ENCODE assay signal across 1 cellular context in the genomic region with DNA sequence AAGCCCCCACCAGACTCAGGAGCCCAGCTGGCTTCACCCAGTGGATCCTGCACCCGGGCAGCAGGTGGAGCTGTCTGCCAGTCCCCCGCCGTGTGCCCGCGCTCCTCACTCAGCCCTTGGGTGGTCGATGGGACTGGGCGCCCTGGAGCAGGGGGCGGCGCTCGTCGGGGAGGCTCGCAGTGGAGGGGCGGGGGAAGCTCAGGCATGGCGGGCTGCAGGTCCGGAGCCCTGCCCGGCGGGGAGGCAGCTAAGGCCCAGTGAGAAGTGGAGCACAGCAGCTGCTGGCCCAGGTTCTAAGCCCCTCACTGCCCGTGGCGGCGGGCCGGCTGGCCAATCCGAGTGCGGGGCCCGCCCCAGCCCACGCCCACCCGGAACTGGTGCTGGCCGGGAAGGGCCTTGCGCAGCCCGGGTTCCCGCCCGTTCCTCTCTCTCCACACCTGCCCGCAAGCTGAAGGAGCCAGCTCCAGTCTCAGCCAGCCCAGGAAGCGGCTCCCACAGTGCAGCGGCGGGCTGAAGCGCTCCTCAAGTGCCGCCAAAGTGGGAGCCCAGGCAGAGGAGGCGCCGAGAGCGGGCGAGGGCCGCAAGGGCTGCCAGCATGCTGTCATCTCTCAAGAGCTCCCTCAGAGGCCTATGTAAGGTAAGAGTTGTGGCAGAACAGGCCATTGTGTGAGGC.
A peak's percentile ranks its signal among the peaks of the same experiment; 100 is the strongest.
TF ChIP-seq lines count a peak whose summit lies in the region.

No MANE protein-coding gene starts in this region.

TF ChIP-seq in WTC11, 78 proteins besides CTCF, POLR2A, EP300 and RAD21 (continued from another document):
- TF ChIP-seq, protein P1, sequence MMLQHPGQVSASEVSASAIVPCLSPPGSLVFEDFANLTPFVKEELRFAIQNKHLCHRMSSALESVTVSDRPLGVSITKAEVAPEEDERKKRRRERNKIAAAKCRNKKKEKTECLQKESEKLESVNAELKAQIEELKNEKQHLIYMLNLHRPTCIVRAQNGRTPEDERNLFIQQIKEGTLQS (CRISPR knock-in tag; conservative IDR thresholded peaks at IDR 0.05), result no peak
- TF ChIP-seq, protein P2, sequence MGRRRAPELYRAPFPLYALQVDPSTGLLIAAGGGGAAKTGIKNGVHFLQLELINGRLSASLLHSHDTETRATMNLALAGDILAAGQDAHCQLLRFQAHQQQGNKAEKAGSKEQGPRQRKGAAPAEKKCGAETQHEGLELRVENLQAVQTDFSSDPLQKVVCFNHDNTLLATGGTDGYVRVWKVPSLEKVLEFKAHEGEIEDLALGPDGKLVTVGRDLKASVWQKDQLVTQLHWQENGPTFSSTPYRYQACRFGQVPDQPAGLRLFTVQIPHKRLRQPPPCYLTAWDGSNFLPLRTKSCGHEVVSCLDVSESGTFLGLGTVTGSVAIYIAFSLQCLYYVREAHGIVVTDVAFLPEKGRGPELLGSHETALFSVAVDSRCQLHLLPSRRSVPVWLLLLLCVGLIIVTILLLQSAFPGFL (CRISPR knock-in tag; IDR thresholded peaks at IDR 0.05; ENCODE audit: borderline replicate concordance), result no peak
- TF ChIP-seq, protein P3, sequence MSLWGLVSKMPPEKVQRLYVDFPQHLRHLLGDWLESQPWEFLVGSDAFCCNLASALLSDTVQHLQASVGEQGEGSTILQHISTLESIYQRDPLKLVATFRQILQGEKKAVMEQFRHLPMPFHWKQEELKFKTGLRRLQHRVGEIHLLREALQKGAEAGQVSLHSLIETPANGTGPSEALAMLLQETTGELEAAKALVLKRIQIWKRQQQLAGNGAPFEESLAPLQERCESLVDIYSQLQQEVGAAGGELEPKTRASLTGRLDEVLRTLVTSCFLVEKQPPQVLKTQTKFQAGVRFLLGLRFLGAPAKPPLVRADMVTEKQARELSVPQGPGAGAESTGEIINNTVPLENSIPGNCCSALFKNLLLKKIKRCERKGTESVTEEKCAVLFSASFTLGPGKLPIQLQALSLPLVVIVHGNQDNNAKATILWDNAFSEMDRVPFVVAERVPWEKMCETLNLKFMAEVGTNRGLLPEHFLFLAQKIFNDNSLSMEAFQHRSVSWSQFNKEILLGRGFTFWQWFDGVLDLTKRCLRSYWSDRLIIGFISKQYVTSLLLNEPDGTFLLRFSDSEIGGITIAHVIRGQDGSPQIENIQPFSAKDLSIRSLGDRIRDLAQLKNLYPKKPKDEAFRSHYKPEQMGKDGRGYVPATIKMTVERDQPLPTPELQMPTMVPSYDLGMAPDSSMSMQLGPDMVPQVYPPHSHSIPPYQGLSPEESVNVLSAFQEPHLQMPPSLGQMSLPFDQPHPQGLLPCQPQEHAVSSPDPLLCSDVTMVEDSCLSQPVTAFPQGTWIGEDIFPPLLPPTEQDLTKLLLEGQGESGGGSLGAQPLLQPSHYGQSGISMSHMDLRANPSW (CRISPR knock-in tag; conservative IDR thresholded peaks at IDR 0.05; ENCODE audit: low read depth), result no peak; the same call in 1 of the 2 replicates
- peak; percentile 79 for TF ChIP-seq ESRRA (CRISPR knock-in tag; IDR thresholded peaks at IDR 0.05; ENCODE audit: borderline replicate concordance)
- TF ChIP-seq, protein P4, sequence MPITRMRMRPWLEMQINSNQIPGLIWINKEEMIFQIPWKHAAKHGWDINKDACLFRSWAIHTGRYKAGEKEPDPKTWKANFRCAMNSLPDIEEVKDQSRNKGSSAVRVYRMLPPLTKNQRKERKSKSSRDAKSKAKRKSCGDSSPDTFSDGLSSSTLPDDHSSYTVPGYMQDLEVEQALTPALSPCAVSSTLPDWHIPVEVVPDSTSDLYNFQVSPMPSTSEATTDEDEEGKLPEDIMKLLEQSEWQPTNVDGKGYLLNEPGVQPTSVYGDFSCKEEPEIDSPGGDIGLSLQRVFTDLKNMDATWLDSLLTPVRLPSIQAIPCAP (CRISPR knock-in tag; IDR thresholded peaks at IDR 0.05), result no peak
- TF ChIP-seq, protein P5, sequence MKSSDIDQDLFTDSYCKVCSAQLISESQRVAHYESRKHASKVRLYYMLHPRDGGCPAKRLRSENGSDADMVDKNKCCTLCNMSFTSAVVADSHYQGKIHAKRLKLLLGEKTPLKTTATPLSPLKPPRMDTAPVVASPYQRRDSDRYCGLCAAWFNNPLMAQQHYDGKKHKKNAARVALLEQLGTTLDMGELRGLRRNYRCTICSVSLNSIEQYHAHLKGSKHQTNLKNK (CRISPR knock-in tag; IDR thresholded peaks at IDR 0.05), result no peak
- TF ChIP-seq, protein P6, sequence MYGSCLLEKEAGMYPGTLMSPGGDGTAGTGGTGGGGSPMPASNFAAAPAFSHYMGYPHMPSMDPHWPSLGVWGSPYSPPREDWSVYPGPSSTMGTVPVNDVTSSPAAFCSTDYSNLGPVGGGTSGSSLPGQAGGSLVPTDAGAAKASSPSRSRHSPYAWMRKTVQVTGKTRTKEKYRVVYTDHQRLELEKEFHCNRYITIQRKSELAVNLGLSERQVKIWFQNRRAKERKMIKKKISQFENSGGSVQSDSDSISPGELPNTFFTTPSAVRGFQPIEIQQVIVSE (CRISPR knock-in tag; IDR thresholded peaks at IDR 0.05; ENCODE audit: borderline replicate concordance), result no peak
- no peak for TF ChIP-seq FOXJ3 (CRISPR knock-in tag; IDR thresholded peaks at IDR 0.05; ENCODE audit: borderline replicate concordance)
- TF ChIP-seq, protein P7, sequence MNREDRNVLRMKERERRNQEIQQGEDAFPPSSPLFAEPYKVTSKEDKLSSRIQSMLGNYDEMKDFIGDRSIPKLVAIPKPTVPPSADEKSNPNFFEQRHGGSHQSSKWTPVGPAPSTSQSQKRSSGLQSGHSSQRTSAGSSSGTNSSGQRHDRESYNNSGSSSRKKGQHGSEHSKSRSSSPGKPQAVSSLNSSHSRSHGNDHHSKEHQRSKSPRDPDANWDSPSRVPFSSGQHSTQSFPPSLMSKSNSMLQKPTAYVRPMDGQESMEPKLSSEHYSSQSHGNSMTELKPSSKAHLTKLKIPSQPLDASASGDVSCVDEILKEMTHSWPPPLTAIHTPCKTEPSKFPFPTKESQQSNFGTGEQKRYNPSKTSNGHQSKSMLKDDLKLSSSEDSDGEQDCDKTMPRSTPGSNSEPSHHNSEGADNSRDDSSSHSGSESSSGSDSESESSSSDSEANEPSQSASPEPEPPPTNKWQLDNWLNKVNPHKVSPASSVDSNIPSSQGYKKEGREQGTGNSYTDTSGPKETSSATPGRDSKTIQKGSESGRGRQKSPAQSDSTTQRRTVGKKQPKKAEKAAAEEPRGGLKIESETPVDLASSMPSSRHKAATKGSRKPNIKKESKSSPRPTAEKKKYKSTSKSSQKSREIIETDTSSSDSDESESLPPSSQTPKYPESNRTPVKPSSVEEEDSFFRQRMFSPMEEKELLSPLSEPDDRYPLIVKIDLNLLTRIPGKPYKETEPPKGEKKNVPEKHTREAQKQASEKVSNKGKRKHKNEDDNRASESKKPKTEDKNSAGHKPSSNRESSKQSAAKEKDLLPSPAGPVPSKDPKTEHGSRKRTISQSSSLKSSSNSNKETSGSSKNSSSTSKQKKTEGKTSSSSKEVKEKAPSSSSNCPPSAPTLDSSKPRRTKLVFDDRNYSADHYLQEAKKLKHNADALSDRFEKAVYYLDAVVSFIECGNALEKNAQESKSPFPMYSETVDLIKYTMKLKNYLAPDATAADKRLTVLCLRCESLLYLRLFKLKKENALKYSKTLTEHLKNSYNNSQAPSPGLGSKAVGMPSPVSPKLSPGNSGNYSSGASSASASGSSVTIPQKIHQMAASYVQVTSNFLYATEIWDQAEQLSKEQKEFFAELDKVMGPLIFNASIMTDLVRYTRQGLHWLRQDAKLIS (CRISPR knock-in tag; IDR thresholded peaks at IDR 0.05; ENCODE audit: borderline replicate concordance), result no peak
- TF ChIP-seq ZNF121 (CRISPR knock-in tag; IDR thresholded peaks at IDR 0.05), result no peak
